ENCODE assay signal across 16 cellular contexts in genomic region chr1:167516404-167517388, GRCh38. TPM values are rescaled to one million over a fixed set of nuclear protein-coding genes. Genes with fewer than 3 reads are reported as not detected.
A peak's percentile ranks its signal among the peaks of the same experiment; 100 is the strongest.
DNase-seq lines count a peak whose midpoint lies in the region; ATAC-seq and TF ChIP-seq lines count a peak whose summit lies in the region.
"Had no signal": no experiment of that assay in that cellular context is flagged by ENCODE, and none has a peak within 500 bp of the region (broad histone marks: within the 10 kb centered on the region; RNA-seq: fewer than 3 reads in every experiment).

No MANE protein-coding gene starts in this region.

- H3K9me3 Mint-ChIP-seq in activated CD4-positive, alpha-beta T cell treated with anti-CD3 and anti-CD28 coated beads, Interleukin-2, amount 10 ng/mL, durations not matched to agents 24 days and 14 days = no peaks in the 10 kb centered on the region
- H3K9me3 Mint-ChIP-seq in endodermal cell = no peaks in the 10 kb centered on the region

- H3K9me3 ChIP-seq in endodermal cell (ENCODE audit: control insufficient read depth, low read length) (no peaks in the 10 kb centered on the region), thoracic aorta (no peaks in the 10 kb centered on the region), aorta (ENCODE audit: control insufficient read depth, low read length) (no peaks in the 10 kb centered on the region), tibial artery (no peaks in the 10 kb centered on the region)
- H3K9me3 ChIP-seq: body of pancreas, testis had no signal

- H3K36me3 ChIP-seq in endodermal cell (ENCODE audit: control insufficient read depth, insufficient read depth, low read length) (no peaks in the 10 kb centered on the region), thoracic aorta (no peaks in the 10 kb centered on the region), aorta (ENCODE audit: control insufficient read depth in 1 of 2, insufficient read depth in 2 of 2, low read length in 1 of 2) (no peaks in the 10 kb centered on the region), tibial artery (no peaks in the 10 kb centered on the region)

- intact Hi-C loops in activated CD4-positive, alpha-beta T cell treated with anti-CD3 and anti-CD28 coated beads, Interleukin-2, amount 10 ng/mL, durations not matched to agents 24 days and 14 days (cut with micrococcal nuclease) = loop anchor here (1.0 to 5.0 kb wide), 5 partner anchors 37 to 421 kb away; partner anchors contain the start of genes CREG1, DCAF6, MPC2 and POU2F1
- intact Hi-C loops in aorta (cut with DNase I) (no loop called here), tibial artery (cut with DNase I; ENCODE audit: low total_unique reads) (no loop called here)

- no peak overlapping the region for H3K27ac ChIP-seq in endodermal cell (ENCODE audit: low read depth, low read length)
- H3K27ac ChIP-seq in thoracic aorta = no peak overlapping the region
- no peak overlapping the region for H3K27ac ChIP-seq in aorta (ENCODE audit: low read depth in 1 of 2, low read length in 2 of 2)
- no peak overlapping the region for H3K27ac ChIP-seq in tibial artery
- H3K27ac ChIP-seq: body of pancreas, testis had no signal

- H3K4me1 ChIP-seq in endodermal cell (ENCODE audit: control insufficient read depth, insufficient read depth, low read length) = no peaks in the 10 kb centered on the region
- H3K4me1 ChIP-seq in thoracic aorta (ENCODE audit: control insufficient read depth in 1 of 2, low read depth in 2 of 2) = no peaks in the 10 kb centered on the region
- no peaks in the 10 kb centered on the region for H3K4me1 ChIP-seq in aorta (ENCODE audit: control insufficient read depth in 1 of 2, insufficient read depth in 2 of 2, low read length in 2 of 2)
- H3K4me1 ChIP-seq in tibial artery = no peaks in the 10 kb centered on the region
- H3K4me1 ChIP-seq: body of pancreas, testis had no signal

- H3K36me3 Mint-ChIP-seq in activated CD4-positive, alpha-beta T cell treated with anti-CD3 and anti-CD28 coated beads, Interleukin-2, amount 10 ng/mL, durations not matched to agents 24 days and 14 days (ENCODE audit: low read depth) = peaks cover 59% of the 10 kb centered on the region
- no peaks in the 10 kb centered on the region for H3K36me3 Mint-ChIP-seq in endodermal cell (ENCODE audit: low read depth)

- H3K27ac Mint-ChIP-seq in activated CD4-positive, alpha-beta T cell treated with anti-CD3 and anti-CD28 coated beads, Interleukin-2, amount 10 ng/mL, durations not matched to agents 24 days and 14 days = peak overlapping the region; percentile 100
- H3K27ac Mint-ChIP-seq in endodermal cell = no peak overlapping the region

- H3K27me3 Mint-ChIP-seq in activated CD4-positive, alpha-beta T cell treated with anti-CD3 and anti-CD28 coated beads, Interleukin-2, amount 10 ng/mL, durations not matched to agents 24 days and 14 days = peaks cover 3% of the 10 kb centered on the region
- H3K27me3 Mint-ChIP-seq in endodermal cell (ENCODE audit: insufficient read depth) = no peaks in the 10 kb centered on the region

- H3K4me3 ChIP-seq in endodermal cell (ENCODE audit: low read length) (no peak overlapping the region), thoracic aorta (peak overlapping the region; percentile 26), aorta (ENCODE audit: low read length in 2 of 2) (no peak overlapping the region), tibial artery (no peak overlapping the region)
- H3K4me3 ChIP-seq: body of pancreas, testis had no signal

- TF ChIP-seq CTCF in endodermal cell (conservative IDR thresholded peaks at IDR 0.05) (no peak), thoracic aorta (IDR thresholded peaks at IDR 0.05) (no peak), tibial artery (IDR thresholded peaks at IDR 0.05) (no peak)

- peak; percentile 79 for DNase-seq in activated CD4-positive, alpha-beta T cell treated with anti-CD3 and anti-CD28 coated beads, Interleukin-2, amount 10 ng/mL, durations not matched to agents 24 days and 14 days
- DNase-seq in activated CD4-positive, alpha-beta T cell treated with anti-CD3 and anti-CD28 coated beads for 1 hour = no peak
- DNase-seq in activated CD8-positive, alpha-beta memory T cell treated with anti-CD3 and anti-CD28 coated beads, Interleukin-2, amount 50 U/mL, for 48 hours = peak; percentile 70
- peak; percentile 44 for DNase-seq in endodermal cell
- DNase-seq in thoracic aorta (ENCODE audit: low spot score) = no peak
- no peak for DNase-seq in aorta
- no peak for DNase-seq in tibial artery
- DNase-seq: body of pancreas, DMS153, hippocampal formation, mammary epithelial cell, NCI-H1105, testis had no signal

- H3K4me1 Mint-ChIP-seq in activated CD4-positive, alpha-beta T cell treated with anti-CD3 and anti-CD28 coated beads, Interleukin-2, amount 10 ng/mL, durations not matched to agents 24 days and 14 days = peaks cover 49% of the 10 kb centered on the region
- H3K4me1 Mint-ChIP-seq in endodermal cell = no peaks in the 10 kb centered on the region

- no peak overlapping the region for H3K9ac ChIP-seq in endodermal cell (ENCODE audit: extremely low read depth, low read length, poor library complexity, severe bottlenecking)

- H3K27me3 ChIP-seq in endodermal cell (ENCODE audit: control insufficient read depth, insufficient read depth, low read length, poor library complexity, severe bottlenecking) (no peaks in the 10 kb centered on the region), thoracic aorta (replicated peaks; ENCODE audit: insufficient read depth) (no peaks in the 10 kb centered on the region), aorta (ENCODE audit: control insufficient read depth in 1 of 2, insufficient read depth in 2 of 2, low read length in 1 of 2) (no peaks in the 10 kb centered on the region), tibial artery (peaks cover 0 to 3% of the 10 kb centered on the region in 2 donors)
- H3K27me3 ChIP-seq: testis had no signal

- ATAC-seq in thoracic aorta (ENCODE audit: insufficient number of reproducible peaks, low FRiP score, low read depth) = no peak
- ATAC-seq in HG02884 (IDR thresholded peaks at IDR 0.05; ENCODE audit: unreplicated experiment) = no peak
- ATAC-seq in aorta (ENCODE audit: low FRiP score) = no peak
- ATAC-seq: body of pancreas, SK-N-SH treated with all-trans-retinoic acid at 6 μM for 48 hours had no signal

- WGBS in endodermal cell (ENCODE audit: insufficient coverage in 1 of 2, insufficient read length in 1 of 2), 2 experiments = 89 to 92% methylated on average over 15 to 19 of the region's 19 CpGs
- 84 to 85% methylated on average over 19 of the region's 19 CpGs for WGBS in aorta, 2 donors

- H3K4me3 Mint-ChIP-seq in activated CD4-positive, alpha-beta T cell treated with anti-CD3 and anti-CD28 coated beads, Interleukin-2, amount 10 ng/mL, durations not matched to agents 24 days and 14 days = peak overlapping the region; percentile 99
- no peak overlapping the region for H3K4me3 Mint-ChIP-seq in endodermal cell

RNA-seq across cellular contexts. Expression of gene CD247, which starts 1.6 kb away (rescaled TPM):
- total RNA-seq in activated CD4-positive, alpha-beta T cell treated with anti-CD3 and anti-CD28 coated beads, Interleukin-2, amount 10 ng/mL, durations not matched to agents 24 days and 14 days = 183 and 186 TPM in 2 replicates
- under 1 TPM; 0.46 to 0.55 TPM for total RNA-seq in endodermal cell
- 0.36 TPM for polyA plus RNA-seq in endodermal cell (2013, experiment 1 of 2)
- 0.50 TPM for polyA plus RNA-seq in endodermal cell (2013, experiment 2 of 2)
- 1 to 10 TPM; 1.6 to 8.5 TPM for total RNA-seq in thoracic aorta
- 1 to 10 TPM; 4.0 to 4.3 TPM for total RNA-seq in aorta
- polyA plus RNA-seq in aorta = under 1 TPM in 1 of 2 donors, not detected in 1; 0.64 TPM
- total RNA-seq: A172, mammary epithelial cell had no signal

RNA-seq across cellular contexts. Expression of gene CREG1, which starts 36.9 kb away (rescaled TPM):
- total RNA-seq in activated CD4-positive, alpha-beta T cell treated with anti-CD3 and anti-CD28 coated beads, Interleukin-2, amount 10 ng/mL, durations not matched to agents 24 days and 14 days = 12.3 and 13.6 TPM in 2 replicates
- 10 to 100 TPM; 19.0 to 19.7 TPM for total RNA-seq in endodermal cell
- 29.6 TPM for polyA plus RNA-seq in endodermal cell (2013, experiment 1 of 2)
- polyA plus RNA-seq in endodermal cell (2013, experiment 2 of 2) = 28.2 TPM
- total RNA-seq in thoracic aorta = 100 to 1,000 TPM; 187 to 266 TPM
- 100 to 1,000 TPM in 1 of 2 donors, 10 to 100 TPM in 1; 92.5 to 127 TPM for total RNA-seq in aorta
- polyA plus RNA-seq in aorta = 100 to 1,000 TPM; 101 to 105 TPM

Comparison
In these comparisons a context has a peak if more than half of its experiments do, and no peak if none do; other contexts are left out.
1. DNase-seq: peak in activated CD4-positive, alpha-beta T cell treated with anti-CD3 and anti-CD28 coated beads, Interleukin-2, amount 10 ng/mL, durations not matched to agents 24 days and 14 days (single experiment), activated CD8-positive, alpha-beta memory T cell treated with anti-CD3 and anti-CD28 coated beads, Interleukin-2, amount 50 U/mL, for 48 hours (single experiment) and endodermal cell (single experiment); none in activated CD4-positive, alpha-beta T cell treated with anti-CD3 and anti-CD28 coated beads for 1 hour (single experiment), thoracic aorta (single experiment), aorta (0 of 2) and tibial artery (0 of 2).
2. RNA of gene CD247, which starts 1.6 kb away (total RNA-seq): 183 to 186 TPM in activated CD4-positive, alpha-beta T cell treated with anti-CD3 and anti-CD28 coated beads, Interleukin-2, amount 10 ng/mL, durations not matched to agents 24 days and 14 days; 1.6 to 8.5 TPM in thoracic aorta, 4.0 to 4.3 TPM in aorta and 0.46 to 0.55 TPM in endodermal cell; every median in the first group is over 10 times any median in the second.